In the genomic region with DNA sequence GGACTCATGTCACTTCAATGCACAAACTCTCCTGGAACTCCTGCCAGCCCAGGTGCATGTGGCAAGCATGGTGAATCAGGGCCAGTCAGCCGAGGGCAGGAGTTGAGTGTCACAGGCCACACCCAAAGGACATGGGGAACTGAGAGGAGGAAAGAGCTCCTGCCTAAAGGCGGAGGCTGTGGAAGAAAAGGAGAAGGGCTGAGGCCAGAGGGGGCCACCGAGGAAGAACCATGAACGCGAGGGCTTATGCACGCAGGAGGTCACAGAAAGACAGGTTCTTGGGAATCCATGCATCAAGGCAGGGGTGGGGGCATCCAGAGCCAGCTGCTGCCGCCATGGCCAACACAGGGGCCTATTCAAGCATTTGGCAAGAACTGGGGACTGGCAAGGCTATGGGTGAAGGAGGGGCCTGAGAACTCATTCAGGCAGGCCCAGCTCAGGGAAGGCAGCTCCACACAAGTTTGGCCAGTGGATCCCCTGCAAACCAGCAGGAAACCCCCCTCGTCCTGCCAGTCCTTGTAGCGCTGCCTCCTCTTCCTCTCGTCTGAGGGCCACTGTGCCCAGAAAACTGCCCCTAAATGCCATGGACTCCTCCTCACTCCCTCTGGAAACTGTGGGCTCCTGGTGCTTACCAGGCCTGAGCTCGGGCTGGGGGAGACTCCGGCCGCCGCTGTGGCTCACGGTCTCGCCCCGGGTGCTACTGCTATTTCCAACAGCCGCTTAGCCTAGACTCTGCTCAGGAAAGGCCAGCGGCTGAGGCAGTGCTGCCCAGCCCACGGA, we compare ENCODE assay signal across 8 cellular contexts. TPM values are rescaled to one million over a fixed set of nuclear protein-coding genes. Genes with fewer than 3 reads are reported as not detected.
DNase-seq lines count a peak whose midpoint lies in the region; ATAC-seq and TF ChIP-seq lines count a peak whose summit lies in the region.

No MANE protein-coding gene starts in this region.

- intact Hi-C loops in Calu3 (cut with micrococcal nuclease; ENCODE audit: unreplicated experiment), result no loop called here
- intact Hi-C loops in activated T-helper 2 cell treated with anti-CD3 and anti-CD28 coated beads, Interferon-gamma antibody, Interleukin-2, Interleukin-4, amounts not matched to agents 10 μg/mL and 5 μg/mL and 100 μg/mL, durations not matched to agents 14 hours and 24 hours and 36 hours (cut with micrococcal nuclease), result no loop called here

- H3K4me3 Mint-ChIP-seq in Calu3 (ENCODE audit: low read depth, unreplicated experiment) (peak overlapping the region; percentile 79), glutamatergic neuron (ENCODE audit: unreplicated experiment) (peak overlapping the region; percentile 78), progenitor cell of endocrine pancreas (ENCODE audit: low read depth) (no peak overlapping the region)
- no peak overlapping the region for H3K4me3 Mint-ChIP-seq in activated T-helper 2 cell treated with anti-CD3 and anti-CD28 coated beads, Interferon-gamma antibody, Interleukin-2, Interleukin-4, amounts not matched to agents 10 μg/mL and 5 μg/mL and 100 μg/mL, durations not matched to agents 14 hours and 24 hours and 36 hours (ENCODE audit: low read depth)

- no peak overlapping the region for H3K4me3 ChIP-seq in SJSA1

- CTCF ChIA-PET in Calu3 (lab: Charles Lee), result interaction anchor here (0.6 to 2.6 kb wide), 6 partner anchors 16 to 362 kb away, joined by 3 to 19 read pairs (median 4); a partner anchor contains a TSS

- H3K27ac ChIP-seq in SJSA1, result peak overlapping the region; percentile 93

- BruUV-seq in Calu3 (replicated peaks; lab: Mats Ljungman, UMichigan), result no TSS peak

- peaks cover 24% of the 10 kb centered on the region for H3K4me1 Mint-ChIP-seq in Calu3 (ENCODE audit: low read depth, unreplicated experiment)
- H3K4me1 Mint-ChIP-seq in glutamatergic neuron (ENCODE audit: low read depth, unreplicated experiment), result peaks cover 49% of the 10 kb centered on the region
- H3K4me1 Mint-ChIP-seq in progenitor cell of endocrine pancreas (ENCODE audit: low read depth), result peaks cover 4% of the 10 kb centered on the region
- H3K4me1 Mint-ChIP-seq in activated T-helper 2 cell treated with anti-CD3 and anti-CD28 coated beads, Interferon-gamma antibody, Interleukin-2, Interleukin-4, amounts not matched to agents 10 μg/mL and 5 μg/mL and 100 μg/mL, durations not matched to agents 14 hours and 24 hours and 36 hours (ENCODE audit: low read depth), result peaks cover 30% of the 10 kb centered on the region

- H3K9me3 Mint-ChIP-seq in Calu3 (ENCODE audit: low read depth, unreplicated experiment) (no peaks in the 10 kb centered on the region), glutamatergic neuron (ENCODE audit: unreplicated experiment) (peaks cover 33% of the 10 kb centered on the region), progenitor cell of endocrine pancreas (ENCODE audit: low read depth) (no peaks in the 10 kb centered on the region)
- no peaks in the 10 kb centered on the region for H3K9me3 Mint-ChIP-seq in activated T-helper 2 cell treated with anti-CD3 and anti-CD28 coated beads, Interferon-gamma antibody, Interleukin-2, Interleukin-4, amounts not matched to agents 10 μg/mL and 5 μg/mL and 100 μg/mL, durations not matched to agents 14 hours and 24 hours and 36 hours

- H3K4me1 ChIP-seq in SJSA1 (replicated peaks), result peaks cover 32% of the 10 kb centered on the region

- peak; percentile 25 for DNase-seq in Calu3
- no peak for DNase-seq in SJSA1 (ENCODE audit: low read depth in 1 of 2, low spot score in 2 of 2)
- DNase-seq in glutamatergic neuron, result peak; percentile 35
- no peak for DNase-seq in progenitor cell of endocrine pancreas (ENCODE audit: low spot score, unreplicated experiment)
- no peak for DNase-seq in activated T-helper 2 cell treated with anti-CD3 and anti-CD28 coated beads, Interferon-gamma antibody, Interleukin-2, Interleukin-4, amounts not matched to agents 10 μg/mL and 5 μg/mL and 100 μg/mL, durations not matched to agents 14 hours and 24 hours and 36 hours (ENCODE audit: low spot score)
- DNase-seq in activated CD4-positive, CD25-positive, alpha-beta regulatory T cell (lab: John Stamatoyannopoulos, UW), result no peak
- DNase-seq in NCI-H1048 (lab: John Stamatoyannopoulos, UW), result no peak

- TF ChIP-seq CTCF in Calu3 (IDR thresholded peaks at IDR 0.05; ENCODE audit: unreplicated experiment) (no peak), glutamatergic neuron (IDR thresholded peaks at IDR 0.05; ENCODE audit: partially characterized antibody, unreplicated experiment) (no peak), progenitor cell of endocrine pancreas (IDR thresholded peaks at IDR 0.05; ENCODE audit: unreplicated experiment) (no peak)

- H3K27ac Mint-ChIP-seq in Calu3 (ENCODE audit: unreplicated experiment) (peak overlapping the region; percentile 81), glutamatergic neuron (ENCODE audit: unreplicated experiment) (peak overlapping the region; percentile 98), progenitor cell of endocrine pancreas (peak overlapping the region; percentile 59)
- no peak overlapping the region for H3K27ac Mint-ChIP-seq in activated T-helper 2 cell treated with anti-CD3 and anti-CD28 coated beads, Interferon-gamma antibody, Interleukin-2, Interleukin-4, amounts not matched to agents 10 μg/mL and 5 μg/mL and 100 μg/mL, durations not matched to agents 14 hours and 24 hours and 36 hours

- H3K36me3 Mint-ChIP-seq in Calu3 (ENCODE audit: insufficient read depth, unreplicated experiment) (peaks cover 26% of the 10 kb centered on the region), glutamatergic neuron (ENCODE audit: unreplicated experiment) (no peaks in the 10 kb centered on the region), progenitor cell of endocrine pancreas (ENCODE audit: insufficient read depth) (peaks cover 20% of the 10 kb centered on the region)
- H3K36me3 Mint-ChIP-seq in activated T-helper 2 cell treated with anti-CD3 and anti-CD28 coated beads, Interferon-gamma antibody, Interleukin-2, Interleukin-4, amounts not matched to agents 10 μg/mL and 5 μg/mL and 100 μg/mL, durations not matched to agents 14 hours and 24 hours and 36 hours (ENCODE audit: low read depth), result peaks cover 9% of the 10 kb centered on the region

- H3K27me3 ChIP-seq in SJSA1 (replicated peaks), result no peaks in the 10 kb centered on the region

- no peaks in the 10 kb centered on the region for H3K27me3 Mint-ChIP-seq in Calu3 (ENCODE audit: unreplicated experiment)
- peaks cover 24% of the 10 kb centered on the region for H3K27me3 Mint-ChIP-seq in glutamatergic neuron (ENCODE audit: unreplicated experiment)
- no peaks in the 10 kb centered on the region for H3K27me3 Mint-ChIP-seq in progenitor cell of endocrine pancreas
- no peaks in the 10 kb centered on the region for H3K27me3 Mint-ChIP-seq in activated T-helper 2 cell treated with anti-CD3 and anti-CD28 coated beads, Interferon-gamma antibody, Interleukin-2, Interleukin-4, amounts not matched to agents 10 μg/mL and 5 μg/mL and 100 μg/mL, durations not matched to agents 14 hours and 24 hours and 36 hours (ENCODE audit: low read depth)

- peaks cover 73% of the 10 kb centered on the region for H3K36me3 ChIP-seq in SJSA1

- ATAC-seq in GM21447 (IDR thresholded peaks at IDR 0.05; ENCODE audit: unreplicated experiment), result no peak

- H3K9me3 ChIP-seq in SJSA1 (replicated peaks), result no peaks in the 10 kb centered on the region

RNA-seq across cellular contexts. Expression of a gene that starts 15.4 kb away (rescaled TPM):
- total RNA-seq in Calu3 (2022) (19.0 and 19.8 TPM in 2 replicates), glutamatergic neuron (ENCODE audit: unreplicated experiment) (40.1 TPM), progenitor cell of endocrine pancreas (22.7 and 25.2 TPM in 2 replicates)
- 41.9 and 54.8 TPM in 2 replicates for total RNA-seq in SJSA1 (2014; rRNA removed; shearing (Covaris generic))
- total RNA-seq in activated T-helper 2 cell treated with anti-CD3 and anti-CD28 coated beads, Interferon-gamma antibody, Interleukin-2, Interleukin-4, amounts not matched to agents 10 μg/mL and 5 μg/mL and 100 μg/mL, durations not matched to agents 14 hours and 24 hours and 36 hours, result 26.4 and 31.4 TPM in 2 replicates

RNA-seq across cellular contexts. Expression of a gene that starts 45.4 kb away (rescaled TPM):
- 45.1 and 48.0 TPM in 2 replicates for total RNA-seq in Calu3 (2022)
- 12.9 and 34.3 TPM in 2 replicates for total RNA-seq in SJSA1 (2014; rRNA removed; shearing (Covaris generic))
- total RNA-seq in glutamatergic neuron (ENCODE audit: unreplicated experiment), result 83.5 TPM
- total RNA-seq in progenitor cell of endocrine pancreas, result 81.1 and 83.3 TPM in 2 replicates
- total RNA-seq in activated T-helper 2 cell treated with anti-CD3 and anti-CD28 coated beads, Interferon-gamma antibody, Interleukin-2, Interleukin-4, amounts not matched to agents 10 μg/mL and 5 μg/mL and 100 μg/mL, durations not matched to agents 14 hours and 24 hours and 36 hours, result 40.9 and 46.7 TPM in 2 replicates

Comparison
In these comparisons a context has a peak if more than half of its experiments do, and no peak if none do; other contexts are left out.
1. DNase-seq: peak in Calu3 (single experiment) and glutamatergic neuron (single experiment); none in SJSA1 (0 of 2), progenitor cell of endocrine pancreas (single experiment), activated T-helper 2 cell treated with anti-CD3 and anti-CD28 coated beads, Interferon-gamma antibody, Interleukin-2, Interleukin-4, amounts not matched to agents 10 μg/mL and 5 μg/mL and 100 μg/mL, durations not matched to agents 14 hours and 24 hours and 36 hours (single experiment), activated CD4-positive, CD25-positive, alpha-beta regulatory T cell (0 of 4) and NCI-H1048 (single experiment).
2. H3K4me3 Mint-ChIP-seq: peak in Calu3 (single experiment) and glutamatergic neuron (single experiment); none in progenitor cell of endocrine pancreas (single experiment) and activated T-helper 2 cell treated with anti-CD3 and anti-CD28 coated beads, Interferon-gamma antibody, Interleukin-2, Interleukin-4, amounts not matched to agents 10 μg/mL and 5 μg/mL and 100 μg/mL, durations not matched to agents 14 hours and 24 hours and 36 hours (single experiment).